ENCODE assay signal across 15 cellular contexts in genomic region chr13:70849267-70849666, GRCh38.
DNase-seq lines count a peak whose midpoint lies in the region; ATAC-seq and TF ChIP-seq lines count a peak whose summit lies in the region.
"Had no signal": no experiment of that assay in that cellular context is flagged by ENCODE, and none has a peak within 500 bp of the region (broad histone marks: within the 10 kb centered on the region; RNA-seq: fewer than 3 reads in every experiment).

No MANE protein-coding gene starts in this region.

- H3K4me2 ChIP-seq in Loucy (ENCODE audit: low read depth, low read length, poor library complexity, severe bottlenecking), result peak overlapping the region; percentile 43
- no peak overlapping the region for H3K4me2 ChIP-seq in SK-N-SH

- no peak for TF ChIP-seq RAD21 in SK-N-SH (IDR thresholded peaks at IDR 0.05; ENCODE audit: low read length)

- CTCF ChIA-PET in SK-N-SH (lab: Yijun Ruan, JAX), result no interaction called here

- no peaks in the 10 kb centered on the region for H3K27me3 Mint-ChIP-seq in activated T-cell treated with anti-CD3 and anti-CD28 coated beads, Interleukin-2, amount 50 U/mL, for 72 hours (ENCODE audit: low read depth)
- H3K27me3 Mint-ChIP-seq: CD4-positive, alpha-beta T cell had no signal

- no peak for TF ChIP-seq EP300 in SK-N-SH (IDR thresholded peaks at IDR 0.05; ENCODE audit: borderline replicate concordance in 1 of 2, low read depth in 1 of 2, low read length in 1 of 2)

- H3K36me3 Mint-ChIP-seq in activated T-cell treated with anti-CD3 and anti-CD28 coated beads, Interleukin-2, amount 50 U/mL, for 72 hours (ENCODE audit: insufficient read depth in 2 of 2), result no peaks in the 10 kb centered on the region

- H3K27me3 ChIP-seq in Loucy (ENCODE audit: insufficient read depth, low read length, poor library complexity, severe bottlenecking), result no peaks in the 10 kb centered on the region
- no peaks in the 10 kb centered on the region for H3K27me3 ChIP-seq in SK-N-SH (ENCODE audit: insufficient read depth)

- H2AFZ ChIP-seq in Loucy (ENCODE audit: low read length), result no peak overlapping the region
- H2AFZ ChIP-seq in SK-N-SH (ENCODE audit: low read depth), result no peak overlapping the region

- intact Hi-C loops in mucosa of descending colon (cut with DNase I, micrococcal nuclease), result no loop called here

- H3K79me2 ChIP-seq in Loucy (ENCODE audit: insufficient read depth, low read length) (no peaks in the 10 kb centered on the region), SK-N-SH (ENCODE audit: insufficient read depth) (no peaks in the 10 kb centered on the region)

- DNase-seq in activated T-cell treated with anti-CD3 and anti-CD28 coated beads, Interleukin-2, amount 50 U/mL, for 72 hours, result no peak
- DNase-seq in activated T-cell treated with anti-CD3 and anti-CD28 coated beads for 4 hours (no peak), OCI-M1 (lab: John Stamatoyannopoulos, UW) (peak; percentile 12), mucosa of descending colon (no peak), SK-N-SH (no peak), hypothalamus (lab: John Stamatoyannopoulos, UW) (no peak)
- DNase-seq: CD4-positive, alpha-beta T cell; HFFc6; NCI-H1048; NCI-H2081 treated with DMSO at 0.1 percent for 48 hours; NCI-H524 treated with DMSO at 0.1 percent for 48 hours; Right ventricle myocardium superior had no signal

- H3K4me1 Mint-ChIP-seq in activated T-cell treated with anti-CD3 and anti-CD28 coated beads, Interleukin-2, amount 50 U/mL, for 72 hours (ENCODE audit: low read depth), result no peaks in the 10 kb centered on the region

- WGBS in SK-N-SH (ENCODE audit: low lambda C conversion rate), result 53% methylated on average over 4 of the region's 4 CpGs

- TF ChIP-seq CTCF in Loucy (conservative IDR thresholded peaks at IDR 0.05; ENCODE audit: low read length), result no peak
- no peak for TF ChIP-seq CTCF in mucosa of descending colon (IDR thresholded peaks at IDR 0.05)
- no peak for TF ChIP-seq CTCF in SK-N-SH (IDR thresholded peaks at IDR 0.05)

- H3F3A ChIP-seq in Loucy (ENCODE audit: low read depth), result no peaks in the 10 kb centered on the region
- no peaks in the 10 kb centered on the region for H3F3A ChIP-seq in SK-N-SH (replicated peaks; ENCODE audit: insufficient read depth)

- no peaks in the 10 kb centered on the region for H3K9me3 ChIP-seq in Loucy (ENCODE audit: insufficient read depth, low read depth, low read length)
- H3K9me3 ChIP-seq in mucosa of descending colon, result no peaks in the 10 kb centered on the region
- H3K9me3 ChIP-seq in SK-N-SH, result no peaks in the 10 kb centered on the region

- H3K4me3 Mint-ChIP-seq in activated T-cell treated with anti-CD3 and anti-CD28 coated beads, Interleukin-2, amount 50 U/mL, for 72 hours, result no peak overlapping the region
- H3K4me3 Mint-ChIP-seq: CD4-positive, alpha-beta T cell; HFFc6 had no signal

- H3K27ac ChIP-seq in SK-N-SH (ENCODE audit: low read depth in 2 of 2, low read length in 1 of 2), result no peak overlapping the region

- H3K4me3 ChIP-seq in Loucy (ENCODE audit: low read length, poor library complexity, severe bottlenecking) (no peak overlapping the region), mucosa of descending colon (no peak overlapping the region), SK-N-SH (ENCODE audit: low read depth in 2 of 2, low read length in 1 of 2) (no peak overlapping the region)

- POLR2A ChIA-PET in SK-N-SH (lab: Yijun Ruan, JAX), result no interaction called here

- H3K9me3 Mint-ChIP-seq in activated T-cell treated with anti-CD3 and anti-CD28 coated beads, Interleukin-2, amount 50 U/mL, for 72 hours, result peaks cover 0 to 1% of the 10 kb centered on the region in 2 donors

- H3K9me2 ChIP-seq in Loucy (replicated peaks; ENCODE audit: low read depth, low read length), result no peaks in the 10 kb centered on the region
- no peaks in the 10 kb centered on the region for H3K9me2 ChIP-seq in SK-N-SH

- ATAC-seq in activated T-cell treated with anti-CD3 and anti-CD28 coated beads, Interleukin-2, amount 50 U/mL, for 72 hours (replicated peaks in 1 of 2), result peak; percentile 49 to 76
- peak; percentile 82 for ATAC-seq in mucosa of descending colon
- no peak for ATAC-seq in HG02623 (IDR thresholded peaks at IDR 0.05; ENCODE audit: unreplicated experiment)
- ATAC-seq: Panc1 had no signal

- H3K9ac ChIP-seq in Loucy (ENCODE audit: low read depth, low read length, poor library complexity, severe bottlenecking) (no peak overlapping the region), SK-N-SH (no peak overlapping the region)

- H3K4me1 ChIP-seq in Loucy (ENCODE audit: insufficient read depth, low read length, poor library complexity, severe bottlenecking) (peaks cover 12% of the 10 kb centered on the region), mucosa of descending colon (ENCODE audit: low read depth) (no peaks in the 10 kb centered on the region), SK-N-SH (ENCODE audit: control insufficient read depth in 1 of 2, insufficient read depth in 2 of 2, low read depth in 1 of 2, low read length in 1 of 2) (no peaks in the 10 kb centered on the region; a peak in 1 of 4 replicates)

- no peaks in the 10 kb centered on the region for H3K36me3 ChIP-seq in Loucy (ENCODE audit: insufficient read depth, low read length)
- H3K36me3 ChIP-seq in mucosa of descending colon (ENCODE audit: low read depth), result no peaks in the 10 kb centered on the region
- H3K36me3 ChIP-seq in SK-N-SH (replicated peaks in 1 of 2; ENCODE audit: control insufficient read depth in 1 of 2, insufficient read depth in 2 of 2, low read length in 1 of 2), result no peaks in the 10 kb centered on the region

- H3K27ac Mint-ChIP-seq in activated T-cell treated with anti-CD3 and anti-CD28 coated beads, Interleukin-2, amount 50 U/mL, for 72 hours, result no peak overlapping the region
- H3K27ac Mint-ChIP-seq: CD4-positive, alpha-beta T cell; HFFc6 had no signal

- no peaks in the 10 kb centered on the region for H4K20me1 ChIP-seq in Loucy (ENCODE audit: insufficient read depth, low read length, poor library complexity, severe bottlenecking)
- H4K20me1 ChIP-seq in SK-N-SH (ENCODE audit: insufficient read depth), result no peaks in the 10 kb centered on the region

TF ChIP-seq in SK-N-SH, 30 proteins besides CTCF, POLR2A, EP300 and RAD21:
- TF ChIP-seq TEAD4 (IDR thresholded peaks at IDR 0.05; ENCODE audit: borderline replicate concordance, insufficient read depth) (no peak), PBX3 (IDR thresholded peaks at IDR 0.05) (no peak), SIN3A (IDR thresholded peaks at IDR 0.05; ENCODE audit: borderline replicate concordance, low read depth, low read length) (no peak), GATA2 (CRISPR knock-in tag; IDR thresholded peaks at IDR 0.05) (no peak), REST (IDR thresholded peaks at IDR 0.05; ENCODE audit: low read depth, low read length) (no peak), YY1 (IDR thresholded peaks at IDR 0.05; ENCODE audit: low read depth) (no peak), MAX (IDR thresholded peaks at IDR 0.05; ENCODE audit: low read depth) (no peak), CHD2 (IDR thresholded peaks at IDR 0.05; ENCODE audit: low read length, partially characterized antibody) (no peak), FOSL2 (IDR thresholded peaks at IDR 0.05; ENCODE audit: borderline replicate concordance, low read depth) (no peak)
- TF ChIP-seq, protein P1, sequence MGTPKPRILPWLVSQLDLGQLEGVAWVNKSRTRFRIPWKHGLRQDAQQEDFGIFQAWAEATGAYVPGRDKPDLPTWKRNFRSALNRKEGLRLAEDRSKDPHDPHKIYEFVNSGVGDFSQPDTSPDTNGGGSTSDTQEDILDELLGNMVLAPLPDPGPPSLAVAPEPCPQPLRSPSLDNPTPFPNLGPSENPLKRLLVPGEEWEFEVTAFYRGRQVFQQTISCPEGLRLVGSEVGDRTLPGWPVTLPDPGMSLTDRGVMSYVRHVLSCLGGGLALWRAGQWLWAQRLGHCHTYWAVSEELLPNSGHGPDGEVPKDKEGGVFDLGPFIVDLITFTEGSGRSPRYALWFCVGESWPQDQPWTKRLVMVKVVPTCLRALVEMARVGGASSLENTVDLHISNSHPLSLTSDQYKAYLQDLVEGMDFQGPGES (IDR thresholded peaks at IDR 0.05; ENCODE audit: low read depth, low read length), result no peak
